5 cellular contexts compared by ENCODE assay signal in the genomic region with DNA sequence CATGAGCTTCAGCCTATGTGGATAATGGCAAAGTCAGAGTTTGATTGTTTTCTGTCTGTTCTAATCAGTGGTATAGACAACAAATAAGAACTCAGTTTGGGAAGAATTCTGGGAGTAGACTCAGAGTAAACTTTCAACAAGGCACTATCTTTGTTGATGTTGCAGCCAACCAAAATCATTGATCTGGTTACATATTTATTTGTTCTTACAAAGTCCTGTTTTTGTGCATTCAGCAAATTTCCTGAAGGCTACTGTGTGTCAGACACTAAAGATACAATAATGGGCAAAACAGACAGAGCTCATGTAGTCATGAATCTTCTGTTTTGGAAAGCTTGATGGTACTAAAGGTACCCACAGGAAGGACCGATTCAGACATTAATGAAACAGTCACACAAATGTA. TPM values are rescaled to one million over a fixed set of nuclear protein-coding genes. Genes with fewer than 3 reads are reported as not detected.
"Had no signal": no experiment of that assay in that cellular context is flagged by ENCODE, and none has a peak within 500 bp of the region (broad histone marks: within the 10 kb centered on the region; RNA-seq: fewer than 3 reads in every experiment).

No MANE protein-coding gene starts in this region.

- H2AFZ ChIP-seq: GM23338 had no signal

- H3K27ac ChIP-seq: KMS-11 had no signal

- DNase-seq: H9, HCEC 1CT, KBM-7 had no signal

- H3K9ac ChIP-seq: KMS-11 had no signal

- ATAC-seq: GM23338 had no signal

- H3K4me2 ChIP-seq: GM23338, KMS-11 had no signal

- H3K4me3 ChIP-seq: GM23338 had no signal

RNA-seq across cellular contexts. Expression of gene GRM7, which starts 55.0 kb away (rescaled TPM):
- total RNA-seq: GM23338 had no signal
